Comparison of ENCODE assay signal across 1 cellular context in genomic region chr16:609984-610383, GRCh38.
TF ChIP-seq lines count a peak whose summit lies in the region.

No MANE protein-coding gene starts in this region.

TF ChIP-seq in H1, 55 proteins besides CTCF, POLR2A, EP300 and RAD21:
- TF ChIP-seq, protein P1, sequence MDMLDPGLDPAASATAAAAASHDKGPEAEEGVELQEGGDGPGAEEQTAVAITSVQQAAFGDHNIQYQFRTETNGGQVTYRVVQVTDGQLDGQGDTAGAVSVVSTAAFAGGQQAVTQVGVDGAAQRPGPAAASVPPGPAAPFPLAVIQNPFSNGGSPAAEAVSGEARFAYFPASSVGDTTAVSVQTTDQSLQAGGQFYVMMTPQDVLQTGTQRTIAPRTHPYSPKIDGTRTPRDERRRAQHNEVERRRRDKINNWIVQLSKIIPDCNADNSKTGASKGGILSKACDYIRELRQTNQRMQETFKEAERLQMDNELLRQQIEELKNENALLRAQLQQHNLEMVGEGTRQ (IDR thresholded peaks at IDR 0.05; ENCODE audit: low read length): no peak
- TF ChIP-seq KDM4A (IDR thresholded peaks at IDR 0.05; ENCODE audit: low read depth, low read length, severe bottlenecking) (no peak), SIRT6 (IDR thresholded peaks at IDR 0.05; ENCODE audit: low read length) (no peak), SP2 (IDR thresholded peaks at IDR 0.05; ENCODE audit: low read length) (no peak), BRCA1 (IDR thresholded peaks at IDR 0.05; ENCODE audit: low read depth, low read length) (no peak), RBBP5 (IDR thresholded peaks at IDR 0.05; ENCODE audit: borderline replicate concordance, low read depth, low read length) (no peak), JUND (IDR thresholded peaks at IDR 0.05; ENCODE audit: low read length) (no peak)
TF ChIP-seq in H1: peak in this region for 0.
